15 cellular contexts compared by ENCODE assay signal in genomic region chr13:85497652-85498051, GRCh38.
A peak's percentile ranks its signal among the peaks of the same experiment; 100 is the strongest.
DNase-seq lines count a peak whose midpoint lies in the region; ATAC-seq and TF ChIP-seq lines count a peak whose summit lies in the region.
"Had no signal": no experiment of that assay in that cellular context is flagged by ENCODE, and none has a peak within 500 bp of the region (broad histone marks: within the 10 kb centered on the region; RNA-seq: fewer than 3 reads in every experiment).

No MANE protein-coding gene starts in this region.

- DNase-seq in Caki2 (ENCODE audit: low read depth) (peak; percentile 16), PC-3 (peak; percentile 89), choroid plexus epithelial cell (ENCODE audit: low read depth) (peak; percentile 95), myocyte (ENCODE audit: low read depth) (peak; percentile 13), NCI-H345 (lab: John Stamatoyannopoulos, UW) (no peak), endothelial cell (ENCODE audit: low spot score) (no peak)
- DNase-seq in activated T-cell treated with anti-CD3 and anti-CD28 coated beads, Interleukin-2, amount 50 U/mL, for 4 hours: no peak
- DNase-seq: activated CD4-positive, alpha-beta T cell treated with anti-CD3 and anti-CD28 coated beads, Interleukin-2, amount 10 ng/mL, durations not matched to agents 24 days and 14 days; activated gamma-delta T cell; NCI-H1048; NCI-H510A treated with DMSO at 0.1 percent for 48 hours had no signal

- no peaks in the 10 kb centered on the region for H3K9me3 Mint-ChIP-seq in endothelial cell (ENCODE audit: unreplicated experiment)
- peaks cover 3% of the 10 kb centered on the region for H3K9me3 Mint-ChIP-seq in activated T-cell treated with anti-CD3 and anti-CD28 coated beads, Interleukin-2, amount 50 U/mL, for 4 hours
- H3K9me3 Mint-ChIP-seq: activated CD4-positive, alpha-beta T cell treated with anti-CD3 and anti-CD28 coated beads, Interleukin-2, amount 10 ng/mL, durations not matched to agents 24 days and 14 days had no signal

- H4K20me1 ChIP-seq in PC-3 (ENCODE audit: low read length): no peaks in the 10 kb centered on the region

- no peaks in the 10 kb centered on the region for H3F3A ChIP-seq in PC-3 (ENCODE audit: low read length, unreplicated experiment)

- no peaks in the 10 kb centered on the region for H3K4me1 Mint-ChIP-seq in endothelial cell (ENCODE audit: unreplicated experiment)
- H3K4me1 Mint-ChIP-seq in activated T-cell treated with anti-CD3 and anti-CD28 coated beads, Interleukin-2, amount 50 U/mL, for 4 hours (ENCODE audit: low read depth): no peaks in the 10 kb centered on the region
- H3K4me1 Mint-ChIP-seq: activated CD4-positive, alpha-beta T cell treated with anti-CD3 and anti-CD28 coated beads, Interleukin-2, amount 10 ng/mL, durations not matched to agents 24 days and 14 days had no signal

- H3K36me3 Mint-ChIP-seq in endothelial cell (ENCODE audit: low read depth, unreplicated experiment): no peaks in the 10 kb centered on the region
- H3K36me3 Mint-ChIP-seq in activated T-cell treated with anti-CD3 and anti-CD28 coated beads, Interleukin-2, amount 50 U/mL, for 4 hours (ENCODE audit: insufficient read depth): no peaks in the 10 kb centered on the region

- no peak overlapping the region for H3K27ac Mint-ChIP-seq in endothelial cell (ENCODE audit: unreplicated experiment)
- H3K27ac Mint-ChIP-seq: activated CD4-positive, alpha-beta T cell treated with anti-CD3 and anti-CD28 coated beads, Interleukin-2, amount 10 ng/mL, durations not matched to agents 24 days and 14 days; dendritic cell treated with granulocyte-macrophage colony-stimulating factor and Interleukin-4, amounts not matched to agents 40 ng/mL and 50 ng/mL, for 4 days had no signal

- H3K4me2 ChIP-seq in PC-3 (ENCODE audit: low read length): peak overlapping the region; percentile 57

- CTCF ChIA-PET in PC-3 (lab: Charles Lee): no interaction called here

- peaks cover 45% of the 10 kb centered on the region for H3K4me1 ChIP-seq in PC-3 (ENCODE audit: insufficient read depth, low read length)
- H3K4me1 ChIP-seq: right atrium auricular region, tibial nerve had no signal

- intact Hi-C loops in PC-3 (cut with micrococcal nuclease): no loop called here

- POLR2A ChIA-PET in PC-3 (lab: Charles Lee; ENCODE audit: unreplicated experiment): no interaction called here

- H3K36me3 ChIP-seq in PC-3 (ENCODE audit: low read depth, low read length): no peaks in the 10 kb centered on the region
- H3K36me3 ChIP-seq: right atrium auricular region, tibial nerve had no signal

- H3K4me3 Mint-ChIP-seq in endothelial cell (ENCODE audit: unreplicated experiment): no peak overlapping the region
- H3K4me3 Mint-ChIP-seq in activated T-cell treated with anti-CD3 and anti-CD28 coated beads, Interleukin-2, amount 50 U/mL, for 4 hours: no peak overlapping the region
- H3K4me3 Mint-ChIP-seq: activated CD4-positive, alpha-beta T cell treated with anti-CD3 and anti-CD28 coated beads, Interleukin-2, amount 10 ng/mL, durations not matched to agents 24 days and 14 days; dendritic cell treated with granulocyte-macrophage colony-stimulating factor and Interleukin-4, amounts not matched to agents 40 ng/mL and 50 ng/mL, for 4 days had no signal

- no peak for TF ChIP-seq CTCF in PC-3 (conservative IDR thresholded peaks at IDR 0.05; ENCODE audit: low read depth, low read length)
- no peak for TF ChIP-seq CTCF in choroid plexus epithelial cell (conservative IDR thresholded peaks at IDR 0.05; ENCODE audit: low read depth, low read length)
- no peak for TF ChIP-seq CTCF in endothelial cell (IDR thresholded peaks at IDR 0.05; ENCODE audit: unreplicated experiment)

- H3K27me3 Mint-ChIP-seq in endothelial cell (ENCODE audit: unreplicated experiment): no peaks in the 10 kb centered on the region
- H3K27me3 Mint-ChIP-seq in activated T-cell treated with anti-CD3 and anti-CD28 coated beads, Interleukin-2, amount 50 U/mL, for 4 hours (ENCODE audit: low read depth): no peaks in the 10 kb centered on the region
- H3K27me3 Mint-ChIP-seq: activated CD4-positive, alpha-beta T cell treated with anti-CD3 and anti-CD28 coated beads, Interleukin-2, amount 10 ng/mL, durations not matched to agents 24 days and 14 days; dendritic cell treated with granulocyte-macrophage colony-stimulating factor and Interleukin-4, amounts not matched to agents 40 ng/mL and 50 ng/mL, for 4 days had no signal

- no peak overlapping the region for H3K9ac ChIP-seq in PC-3 (ENCODE audit: low read length)

- no peaks in the 10 kb centered on the region for H3K9me2 ChIP-seq in PC-3 (replicated peaks; ENCODE audit: low read length)

- no peaks in the 10 kb centered on the region for H3K9me3 ChIP-seq in PC-3 (ENCODE audit: low read length)
- H3K9me3 ChIP-seq: tibial nerve had no signal

- ATAC-seq in PC-3: peak; percentile 66
- ATAC-seq in HG03520 (IDR thresholded peaks at IDR 0.05; ENCODE audit: unreplicated experiment): no peak
- no peak for ATAC-seq in activated T-cell treated with anti-CD3 and anti-CD28 coated beads, Interleukin-2, amount 50 U/mL, for 4 hours

- no peak overlapping the region for H2AFZ ChIP-seq in PC-3 (ENCODE audit: low read length)

- no peaks in the 10 kb centered on the region for H3K79me2 ChIP-seq in PC-3 (ENCODE audit: low read length)

- no TSS peak for BruUV-seq in PC-3 (replicated peaks; lab: Mats Ljungman, UMichigan)

- in situ Hi-C loops in Caki2 (cut with HindIII; ENCODE audit: low pct_unique_long_range_greater_than_20kb, low sequenced_read_pairs): no loop called here

- no peaks in the 10 kb centered on the region for H3K27me3 ChIP-seq in PC-3 (ENCODE audit: low read length)
- H3K27me3 ChIP-seq: right atrium auricular region, tibial nerve had no signal

- no peak overlapping the region for H3K4me3 ChIP-seq in PC-3 (ENCODE audit: low read length)
- H3K4me3 ChIP-seq in choroid plexus epithelial cell (ENCODE audit: low read depth, low read length): no peak overlapping the region
- H3K4me3 ChIP-seq: right atrium auricular region, tibial nerve had no signal

- peak overlapping the region; percentile 44 for H3K27ac ChIP-seq in PC-3 (ENCODE audit: low read length)
- H3K27ac ChIP-seq: right atrium auricular region, tibial nerve had no signal

Comparison
In these comparisons a context has a peak if more than half of its experiments do, and no peak if none do; other contexts are left out.
1. DNase-seq: peak in Caki2 (single experiment), PC-3 (single experiment), choroid plexus epithelial cell (single experiment) and myocyte (single experiment); none in NCI-H345 (single experiment), endothelial cell (single experiment) and activated T-cell treated with anti-CD3 and anti-CD28 coated beads, Interleukin-2, amount 50 U/mL, for 4 hours (single experiment).